ENCODE assay signal across 8 cellular contexts in the genomic region with DNA sequence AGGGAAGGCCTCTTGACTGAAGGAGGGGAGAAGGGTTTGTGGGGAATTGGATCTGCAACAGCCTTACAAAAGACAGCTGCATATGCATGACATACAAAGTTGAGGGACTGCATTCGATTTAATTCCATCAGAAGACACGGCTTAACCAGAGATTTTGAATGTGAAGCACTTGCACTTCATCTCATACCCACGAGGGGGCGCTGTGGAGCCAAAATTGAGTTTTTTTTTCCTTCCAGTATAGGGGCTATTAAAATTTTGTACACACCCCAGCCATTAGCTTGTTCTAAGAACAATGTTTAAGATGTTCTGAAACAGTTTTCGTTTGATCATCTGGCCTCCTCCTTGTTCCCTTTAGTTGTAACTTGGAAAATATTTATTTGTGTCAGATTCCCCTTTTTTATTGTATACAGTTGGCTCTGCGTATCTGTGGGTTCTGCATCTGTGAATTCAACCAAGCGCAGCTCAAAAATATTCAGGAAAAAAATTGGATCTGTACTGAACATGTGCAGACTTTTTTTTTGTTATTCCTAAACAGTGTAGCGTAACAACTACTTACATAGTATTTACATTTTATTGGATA. TPM values are rescaled to one million over a fixed set of nuclear protein-coding genes. Genes with fewer than 3 reads are reported as not detected.
DNase-seq lines count a peak whose midpoint lies in the region; ATAC-seq and TF ChIP-seq lines count a peak whose summit lies in the region.

No MANE protein-coding gene starts in this region.

- peak overlapping the region; percentile 92 for H3K27ac ChIP-seq in CD4-positive, CD25-positive, alpha-beta regulatory T cell (ENCODE audit: insufficient read depth, low read length, poor library complexity, severe bottlenecking)
- 0 out of 2 replicates have a peak overlapping the region, but pooled peaks have one; percentile 6 for H3K27ac ChIP-seq in HL-60 (replicated peaks)
- no peak overlapping the region for H3K27ac ChIP-seq in PC-3 (ENCODE audit: low read length)
- H3K27ac ChIP-seq in esophagus squamous epithelium = peak overlapping the region; percentile 92 to 97 (median 95)

- H3K9me2 ChIP-seq in PC-3 (replicated peaks; ENCODE audit: low read length) = no peaks in the 10 kb centered on the region

- TF ChIP-seq POLR2A in esophagus squamous epithelium (IDR thresholded peaks at IDR 0.05) = no peak

- peaks cover 42% of the 10 kb centered on the region for H3K79me2 ChIP-seq in PC-3 (ENCODE audit: low read length)

- no peaks in the 10 kb centered on the region for H3K9me3 Mint-ChIP-seq in CD4-positive, CD25-positive, alpha-beta regulatory T cell
- no peaks in the 10 kb centered on the region for H3K9me3 Mint-ChIP-seq in activated T-cell treated with anti-CD3 and anti-CD28 coated beads, Interleukin-2, amount 50 U/mL, for 4 hours
- H3K9me3 Mint-ChIP-seq in natural killer cell = no peaks in the 10 kb centered on the region
- no peaks in the 10 kb centered on the region for H3K9me3 Mint-ChIP-seq in stimulated activated naive CD8-positive, alpha-beta T cell treated with anti-CD3 and anti-CD28 coated beads, Interleukin-15, Interleukin-2, amounts not matched to agents 100 ng/mL and 50 ng/mL, for 24 hours

- H3K36me3 Mint-ChIP-seq in CD4-positive, CD25-positive, alpha-beta regulatory T cell = peaks cover 9% of the 10 kb centered on the region
- peaks cover 5% of the 10 kb centered on the region for H3K36me3 Mint-ChIP-seq in activated T-cell treated with anti-CD3 and anti-CD28 coated beads, Interleukin-2, amount 50 U/mL, for 4 hours (ENCODE audit: insufficient read depth)
- no peaks in the 10 kb centered on the region for H3K36me3 Mint-ChIP-seq in natural killer cell
- H3K36me3 Mint-ChIP-seq in stimulated activated naive CD8-positive, alpha-beta T cell treated with anti-CD3 and anti-CD28 coated beads, Interleukin-15, Interleukin-2, amounts not matched to agents 100 ng/mL and 50 ng/mL, for 24 hours (ENCODE audit: low read depth) = peaks cover 23% of the 10 kb centered on the region

- peak overlapping the region; percentile 94 for H2AFZ ChIP-seq in PC-3 (ENCODE audit: low read length)

- H3K27me3 Mint-ChIP-seq in CD4-positive, CD25-positive, alpha-beta regulatory T cell = no peaks in the 10 kb centered on the region
- H3K27me3 Mint-ChIP-seq in activated T-cell treated with anti-CD3 and anti-CD28 coated beads, Interleukin-2, amount 50 U/mL, for 4 hours (ENCODE audit: low read depth) = no peaks in the 10 kb centered on the region
- H3K27me3 Mint-ChIP-seq in natural killer cell (ENCODE audit: low read depth in 2 of 2) = no peaks in the 10 kb centered on the region
- no peaks in the 10 kb centered on the region for H3K27me3 Mint-ChIP-seq in stimulated activated naive CD8-positive, alpha-beta T cell treated with anti-CD3 and anti-CD28 coated beads, Interleukin-15, Interleukin-2, amounts not matched to agents 100 ng/mL and 50 ng/mL, for 24 hours

- peaks cover 16 to 50% (median 35%) of the 10 kb centered on the region in 4 donors for H3K4me1 Mint-ChIP-seq in CD4-positive, CD25-positive, alpha-beta regulatory T cell
- peaks cover 35% of the 10 kb centered on the region for H3K4me1 Mint-ChIP-seq in activated T-cell treated with anti-CD3 and anti-CD28 coated beads, Interleukin-2, amount 50 U/mL, for 4 hours (ENCODE audit: low read depth)
- H3K4me1 Mint-ChIP-seq in natural killer cell = peaks cover 28 to 32% of the 10 kb centered on the region in 2 donors
- peaks cover 38% of the 10 kb centered on the region for H3K4me1 Mint-ChIP-seq in stimulated activated naive CD8-positive, alpha-beta T cell treated with anti-CD3 and anti-CD28 coated beads, Interleukin-15, Interleukin-2, amounts not matched to agents 100 ng/mL and 50 ng/mL, for 24 hours (ENCODE audit: low read depth)

- H3K9ac ChIP-seq in PC-3 (ENCODE audit: low read length) = peak overlapping the region; percentile 91

- CTCF ChIA-PET in PC-3 (lab: Charles Lee) = interaction anchor here (0.6 to 3.2 kb wide), 9 partner anchors 22 to 1167 kb away, joined by 3 to 24 read pairs (median 4); no protein-coding TSS in a partner anchor

- H3K9me3 ChIP-seq in CD4-positive, CD25-positive, alpha-beta regulatory T cell (ENCODE audit: control insufficient read depth in 2 of 2, low read length in 2 of 2) = no peaks in the 10 kb centered on the region
- H3K9me3 ChIP-seq in PC-3 (ENCODE audit: low read length) (no peaks in the 10 kb centered on the region), esophagus squamous epithelium (no peaks in the 10 kb centered on the region)

- 32 to 34% methylated on average over 8 of the region's 8 CpGs for WGBS in esophagus squamous epithelium, 2 donors

- peak overlapping the region; percentile 92 for H3K4me3 ChIP-seq in CD4-positive, CD25-positive, alpha-beta regulatory T cell (ENCODE audit: low read depth, low read length)
- H3K4me3 ChIP-seq in HL-60 (replicated peaks; ENCODE audit: insufficient read depth, low read length) = peak overlapping the region; percentile 76
- peak overlapping the region; percentile 84 for H3K4me3 ChIP-seq in PC-3 (ENCODE audit: low read length)
- peak overlapping the region; percentile 74 to 91 (median 87) for H3K4me3 ChIP-seq in esophagus squamous epithelium

- peak overlapping the region; percentile 86 to 98 (median 96) for H3K4me3 Mint-ChIP-seq in CD4-positive, CD25-positive, alpha-beta regulatory T cell
- H3K4me3 Mint-ChIP-seq in activated T-cell treated with anti-CD3 and anti-CD28 coated beads, Interleukin-2, amount 50 U/mL, for 4 hours = peak overlapping the region; percentile 96
- H3K4me3 Mint-ChIP-seq in natural killer cell = peak overlapping the region; percentile 99
- H3K4me3 Mint-ChIP-seq in stimulated activated naive CD8-positive, alpha-beta T cell treated with anti-CD3 and anti-CD28 coated beads, Interleukin-15, Interleukin-2, amounts not matched to agents 100 ng/mL and 50 ng/mL, for 24 hours = peak overlapping the region; percentile 83

- TF ChIP-seq CTCF in HL-60 (IDR thresholded peaks at IDR 0.05; ENCODE audit: insufficient read depth, low read length) (peak; percentile 83), PC-3 (conservative IDR thresholded peaks at IDR 0.05; ENCODE audit: low read depth, low read length) (peak; percentile 98), esophagus squamous epithelium (IDR thresholded peaks at IDR 0.05) (peak; percentile 92 to 99 (median 96)), natural killer cell (IDR thresholded peaks at IDR 0.05) (peak; percentile 98)

- no TSS peak for BruUV-seq in PC-3 (replicated peaks; lab: Mats Ljungman, UMichigan)

- H3K36me3 ChIP-seq in CD4-positive, CD25-positive, alpha-beta regulatory T cell (ENCODE audit: control insufficient read depth, insufficient read depth, low read length) = peaks cover 26% of the 10 kb centered on the region
- peaks cover 24% of the 10 kb centered on the region for H3K36me3 ChIP-seq in PC-3 (ENCODE audit: low read depth, low read length)
- H3K36me3 ChIP-seq in esophagus squamous epithelium = peaks cover 0 to 45% (median 14%) of the 10 kb centered on the region in 3 donors

- POLR2A ChIA-PET in PC-3 (lab: Charles Lee; ENCODE audit: unreplicated experiment) = interaction anchor here (0.6 kb wide), 1 partner anchor 39 kb away, joined by 3 read pairs; no protein-coding TSS in a partner anchor

- no peaks in the 10 kb centered on the region for H3K27me3 ChIP-seq in CD4-positive, CD25-positive, alpha-beta regulatory T cell (ENCODE audit: control insufficient read depth, insufficient read depth, low read length)
- no peaks in the 10 kb centered on the region for H3K27me3 ChIP-seq in HL-60 (ENCODE audit: insufficient read depth, poor library complexity, severe bottlenecking)
- no peaks in the 10 kb centered on the region for H3K27me3 ChIP-seq in PC-3 (ENCODE audit: low read length)
- no peaks in the 10 kb centered on the region for H3K27me3 ChIP-seq in esophagus squamous epithelium

- H3K4me2 ChIP-seq in PC-3 (ENCODE audit: low read length) = peak overlapping the region; percentile 89

- peak; percentile 60 to 76 (median 74) for DNase-seq in CD4-positive, CD25-positive, alpha-beta regulatory T cell
- DNase-seq in HL-60 (ENCODE audit: low read depth in 1 of 2, low spot score in 1 of 2) = peak in 1 of 2 experiments; percentile 70
- peak; percentile 86 for DNase-seq in PC-3
- DNase-seq in activated T-cell treated with anti-CD3 and anti-CD28 coated beads, Interleukin-2, amount 50 U/mL, for 4 hours = peak; percentile 76
- DNase-seq in esophagus squamous epithelium (lab: John Stamatoyannopoulos, UW) = no peak
- peak; percentile 77 for DNase-seq in natural killer cell

- intact Hi-C loops in PC-3 (cut with micrococcal nuclease) (loop anchor here (10.0 kb wide), 1 partner anchor 503 kb away; no protein-coding TSS in a partner anchor), esophagus squamous epithelium (cut with DNase I) (loop anchor here (5.0 kb wide), 2 partner anchors 196 to 256 kb away; no protein-coding TSS in a partner anchor), natural killer cell (cut with micrococcal nuclease) (loop anchor here (5.0 to 10.0 kb wide), 3 partner anchors 241 to 1287 kb away; partner anchors contain the start of genes PEBP1 and PRKAB1)

- ATAC-seq in CD4-positive, CD25-positive, alpha-beta regulatory T cell (ENCODE audit: low read depth in 2 of 2) = no peak
- ATAC-seq in PC-3 (peak; percentile 5), natural killer cell (no peak), HG03108 (IDR thresholded peaks at IDR 0.05; ENCODE audit: unreplicated experiment) (no peak)
- no peak for ATAC-seq in activated T-cell treated with anti-CD3 and anti-CD28 coated beads, Interleukin-2, amount 50 U/mL, for 4 hours

- H3K4me1 ChIP-seq in CD4-positive, CD25-positive, alpha-beta regulatory T cell (ENCODE audit: control insufficient read depth, insufficient read depth, low read length, poor library complexity, severe bottlenecking) = peaks cover 26% of the 10 kb centered on the region
- H3K4me1 ChIP-seq in PC-3 (ENCODE audit: insufficient read depth, low read length) (peaks cover 21% of the 10 kb centered on the region), esophagus squamous epithelium (peaks cover 9 to 49% (median 27%) of the 10 kb centered on the region in 3 donors)

- H3F3A ChIP-seq in PC-3 (ENCODE audit: low read length, unreplicated experiment) = no peaks in the 10 kb centered on the region

- H3K27ac Mint-ChIP-seq in CD4-positive, CD25-positive, alpha-beta regulatory T cell = peak overlapping the region; percentile 52 to 98 (median 94)
- peak overlapping the region; percentile 92 to 98 for H3K27ac Mint-ChIP-seq in natural killer cell
- peak overlapping the region; percentile 64 for H3K27ac Mint-ChIP-seq in stimulated activated naive CD8-positive, alpha-beta T cell treated with anti-CD3 and anti-CD28 coated beads, Interleukin-15, Interleukin-2, amounts not matched to agents 100 ng/mL and 50 ng/mL, for 24 hours

- peaks cover 5% of the 10 kb centered on the region; the same call in 1 of the 2 replicates for H4K20me1 ChIP-seq in PC-3 (ENCODE audit: low read length)

RNA-seq across cellular contexts. Expression of gene SUDS3, which starts 1.6 kb away (rescaled TPM):
- 29.9 TPM for total RNA-seq in CD4-positive, CD25-positive, alpha-beta regulatory T cell
- polyA plus RNA-seq in CD4-positive, CD25-positive, alpha-beta regulatory T cell = 10 to 100 TPM; 13.0 to 14.5 (median 13.6) TPM
- total RNA-seq in PC-3 (2014; rRNA removed) (57.4 and 62.8 TPM in 2 replicates), esophagus squamous epithelium (10 to 100 TPM; 43.3 to 55.0 (median 44.8) TPM), natural killer cell (10 to 100 TPM; 27.5 to 40.3 (median 35.7) TPM)
- 10 to 100 TPM; 20.5 to 22.8 (median 21.0) TPM for total RNA-seq in activated T-cell treated with anti-CD3 and anti-CD28 coated beads, Interleukin-2, amount 50 U/mL, for 4 hours

RNA-seq across cellular contexts. Expression of gene TAOK3, which starts 5.3 kb away (rescaled TPM):
- total RNA-seq in CD4-positive, CD25-positive, alpha-beta regulatory T cell = 97.8 TPM
- polyA plus RNA-seq in CD4-positive, CD25-positive, alpha-beta regulatory T cell = 10 to 100 TPM; 60.2 to 74.8 (median 69.7) TPM
- 15.9 and 27.9 TPM in 2 replicates for total RNA-seq in PC-3 (2014; rRNA removed)
- 10 to 100 TPM; 39.8 to 46.5 (median 43.9) TPM for total RNA-seq in activated T-cell treated with anti-CD3 and anti-CD28 coated beads, Interleukin-2, amount 50 U/mL, for 4 hours
- total RNA-seq in esophagus squamous epithelium = 10 to 100 TPM; 13.7 to 27.7 (median 21.1) TPM
- 100 to 1,000 TPM; 155 to 166 (median 157) TPM for total RNA-seq in natural killer cell
